Comparison of ENCODE assay signal across 28 cellular contexts in the genomic region with DNA sequence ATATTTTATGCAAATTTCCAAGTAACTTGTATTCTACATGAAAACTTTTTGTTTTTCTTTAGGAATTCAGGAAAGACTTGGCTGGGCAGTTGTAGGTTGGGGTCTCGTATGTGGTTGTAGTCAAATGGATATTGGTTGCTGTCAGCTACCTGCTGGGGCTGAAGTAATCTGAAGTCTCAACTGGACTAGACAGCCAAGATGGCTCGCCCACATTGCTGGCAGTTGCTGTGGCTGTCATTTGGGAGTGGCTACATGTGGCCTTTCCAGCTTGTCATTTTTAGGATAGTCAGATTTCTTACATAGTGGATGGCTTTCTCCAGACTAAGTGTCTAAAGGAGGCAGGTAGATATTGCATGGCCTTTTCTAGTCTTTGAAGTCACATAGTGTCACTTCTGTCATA.
"Had no signal": no experiment of that assay in that cellular context is flagged by ENCODE, and none has a peak within 500 bp of the region (broad histone marks: within the 10 kb centered on the region; RNA-seq: fewer than 3 reads in every experiment).

No MANE protein-coding gene starts in this region.

- H3K9me3 ChIP-seq: adrenal gland, body of pancreas, esophagus muscularis mucosa, gastroesophageal sphincter had no signal

- H3K4me1 ChIP-seq: foreskin keratinocyte had no signal

- DNase-seq: activated CD4-positive, alpha-beta memory T cell treated with anti-CD3 and anti-CD28 coated beads for 36 hours; activated CD4-positive, alpha-beta T cell treated with anti-CD3 and anti-CD28 coated beads for 36 hours; activated CD4-positive, CD25-positive, alpha-beta regulatory T cell; activated CD4-positive, CD25-positive, alpha-beta regulatory T cell treated with anti-CD3 and anti-CD28 coated beads, Interleukin-2, amount 50 U/mL, for 72 hours; activated CD8-positive, alpha-beta memory T cell treated with anti-CD3 and anti-CD28 coated beads, Interleukin-2, amount 10 ng/mL, durations not matched to agents 7 days and 5 days; activated CD8-positive, alpha-beta memory T cell treated with anti-CD3 and anti-CD28 coated beads, Interleukin-2, amount 50 U/mL, for 4 hours; activated CD8-positive, alpha-beta T cell treated with anti-CD3 and anti-CD28 coated beads, Interleukin-2, amount 10 ng/mL, durations not matched to agents 7 days and 5 days; activated effector memory CD4-positive, alpha-beta T cell treated with anti-CD3 and anti-CD28 coated beads, Interleukin-2, amount 50 U/mL, for 16 hours; activated naive CD4-positive, alpha-beta T cell treated with anti-CD3 and anti-CD28 coated beads for 36 hours; activated naive CD8-positive, alpha-beta T cell treated with anti-CD3 and anti-CD28 coated beads for 36 hours; activated naive CD8-positive, alpha-beta T cell treated with anti-CD3 and anti-CD28 coated beads, Interleukin-2, amount 50 U/mL, for 24 hours; activated T-cell treated with anti-CD3 and anti-CD28 coated beads, Interleukin-2, amount 50 U/mL, for 1 hour; activated T-cell treated with anti-CD3 and anti-CD28 coated beads, Interleukin-2, amount 50 U/mL, for 48 hours; aorta; effector memory CD4-positive, alpha-beta T cell; endodermal cell had no signal

- ATAC-seq: activated CD4-positive, alpha-beta T cell treated with anti-CD3 and anti-CD28 coated beads for 36 hours; activated CD8-positive, alpha-beta memory T cell treated with anti-CD3 and anti-CD28 coated beads, Interleukin-2, amount 10 ng/mL, durations not matched to agents 7 days and 5 days; activated CD8-positive, alpha-beta T cell treated with anti-CD3 and anti-CD28 coated beads, Interleukin-2, amount 10 ng/mL, durations not matched to agents 7 days and 5 days; activated naive CD8-positive, alpha-beta T cell treated with anti-CD3 and anti-CD28 coated beads, Interleukin-2, amount 50 U/mL, for 24 hours had no signal

- H3K36me3 ChIP-seq: adrenal gland, esophagus muscularis mucosa, gastroesophageal sphincter had no signal

- H3K9me3 Mint-ChIP-seq: activated CD4-positive, alpha-beta memory T cell treated with anti-CD3 and anti-CD28 coated beads for 36 hours; activated CD4-positive, alpha-beta T cell treated with anti-CD3 and anti-CD28 coated beads, Interleukin-2, amount 10 ng/mL, durations not matched to agents 24 days and 14 days; activated naive CD4-positive, alpha-beta T cell treated with anti-CD3 and anti-CD28 coated beads for 36 hours; activated naive CD4-positive, alpha-beta T cell treated with anti-CD3 and anti-CD28 coated beads, Interleukin-2, amount 50 U/mL, for 24 hours; activated naive CD8-positive, alpha-beta T cell treated with anti-CD3 and anti-CD28 coated beads for 36 hours; activated naive CD8-positive, alpha-beta T cell treated with anti-CD3 and anti-CD28 coated beads, Interleukin-2, amount 50 U/mL, for 24 hours; activated T-helper 1 cell treated with anti-CD3 and anti-CD28 coated beads, Interleukin-12 subunit alpha, Interleukin-12 subunit beta, Interleukin-2, Interleukin-4 antibody, amounts not matched to agents 30 ng/mL and 10 ng/mL and 1 ng/mL, durations not matched to agents 14 hours and 24 hours and 36 hours; dendritic cell treated with granulocyte-macrophage colony-stimulating factor and Interleukin-4, amounts not matched to agents 40 ng/mL and 50 ng/mL, for 4 days; endodermal cell had no signal

- H3K27me3 Mint-ChIP-seq: activated CD4-positive, alpha-beta memory T cell treated with anti-CD3 and anti-CD28 coated beads for 36 hours; activated CD4-positive, alpha-beta T cell treated with anti-CD3 and anti-CD28 coated beads for 36 hours; activated CD8-positive, alpha-beta memory T cell treated with anti-CD3 and anti-CD28 coated beads, Interleukin-2, amount 10 ng/mL, durations not matched to agents 7 days and 5 days; activated naive CD4-positive, alpha-beta T cell treated with anti-CD3 and anti-CD28 coated beads, Interleukin-2, amount 50 U/mL, for 24 hours; activated naive CD8-positive, alpha-beta T cell treated with anti-CD3 and anti-CD28 coated beads for 36 hours; activated naive CD8-positive, alpha-beta T cell treated with anti-CD3 and anti-CD28 coated beads, Interleukin-2, amount 50 U/mL, for 24 hours; dendritic cell treated with granulocyte-macrophage colony-stimulating factor and Interleukin-4, amounts not matched to agents 40 ng/mL and 50 ng/mL, for 4 days had no signal

- H3K4me3 Mint-ChIP-seq: activated CD4-positive, alpha-beta memory T cell treated with anti-CD3 and anti-CD28 coated beads for 36 hours; activated CD4-positive, alpha-beta T cell treated with anti-CD3 and anti-CD28 coated beads for 36 hours; activated CD4-positive, alpha-beta T cell treated with anti-CD3 and anti-CD28 coated beads, Interleukin-2, amount 10 ng/mL, durations not matched to agents 24 days and 14 days; activated CD8-positive, alpha-beta memory T cell treated with anti-CD3 and anti-CD28 coated beads, Interleukin-2, amount 10 ng/mL, durations not matched to agents 7 days and 5 days; activated CD8-positive, alpha-beta T cell treated with anti-CD3 and anti-CD28 coated beads, Interleukin-2, amount 10 ng/mL, durations not matched to agents 7 days and 5 days; activated naive CD4-positive, alpha-beta T cell treated with anti-CD3 and anti-CD28 coated beads for 36 hours; activated naive CD4-positive, alpha-beta T cell treated with anti-CD3 and anti-CD28 coated beads, Interleukin-2, amount 50 U/mL, for 24 hours; activated naive CD8-positive, alpha-beta T cell treated with anti-CD3 and anti-CD28 coated beads for 36 hours; activated naive CD8-positive, alpha-beta T cell treated with anti-CD3 and anti-CD28 coated beads, Interleukin-2, amount 50 U/mL, for 24 hours; activated T-helper 1 cell treated with anti-CD3 and anti-CD28 coated beads, Interleukin-12 subunit alpha, Interleukin-12 subunit beta, Interleukin-2, Interleukin-4 antibody, amounts not matched to agents 30 ng/mL and 10 ng/mL and 1 ng/mL, durations not matched to agents 14 hours and 24 hours and 36 hours; dendritic cell treated with granulocyte-macrophage colony-stimulating factor and Interleukin-4, amounts not matched to agents 40 ng/mL and 50 ng/mL, for 4 days; endodermal cell had no signal

- H3K27me3 ChIP-seq: adrenal gland, body of pancreas, dorsolateral prefrontal cortex, esophagus muscularis mucosa, gastroesophageal sphincter had no signal

- H3K4me3 ChIP-seq: adrenal gland, body of pancreas, coronary artery, esophagus muscularis mucosa, gastroesophageal sphincter had no signal

- H3K27ac ChIP-seq: adrenal gland, body of pancreas, coronary artery, dorsolateral prefrontal cortex, esophagus muscularis mucosa, foreskin keratinocyte, gastroesophageal sphincter had no signal

- H3K27ac Mint-ChIP-seq: activated CD4-positive, alpha-beta memory T cell treated with anti-CD3 and anti-CD28 coated beads for 36 hours; activated CD4-positive, alpha-beta T cell treated with anti-CD3 and anti-CD28 coated beads for 36 hours; activated CD4-positive, alpha-beta T cell treated with anti-CD3 and anti-CD28 coated beads, Interleukin-2, amount 10 ng/mL, durations not matched to agents 24 days and 14 days; activated CD8-positive, alpha-beta memory T cell treated with anti-CD3 and anti-CD28 coated beads, Interleukin-2, amount 10 ng/mL, durations not matched to agents 7 days and 5 days; activated CD8-positive, alpha-beta T cell treated with anti-CD3 and anti-CD28 coated beads, Interleukin-2, amount 10 ng/mL, durations not matched to agents 7 days and 5 days; activated naive CD4-positive, alpha-beta T cell treated with anti-CD3 and anti-CD28 coated beads for 36 hours; activated naive CD4-positive, alpha-beta T cell treated with anti-CD3 and anti-CD28 coated beads, Interleukin-2, amount 50 U/mL, for 24 hours; activated naive CD8-positive, alpha-beta T cell treated with anti-CD3 and anti-CD28 coated beads for 36 hours; activated naive CD8-positive, alpha-beta T cell treated with anti-CD3 and anti-CD28 coated beads, Interleukin-2, amount 50 U/mL, for 24 hours; activated T-helper 1 cell treated with anti-CD3 and anti-CD28 coated beads, Interleukin-12 subunit alpha, Interleukin-12 subunit beta, Interleukin-2, Interleukin-4 antibody, amounts not matched to agents 30 ng/mL and 10 ng/mL and 1 ng/mL, durations not matched to agents 14 hours and 24 hours and 36 hours; activated T-helper 2 cell treated with anti-CD3 and anti-CD28 coated beads, Interferon-gamma antibody, Interleukin-2, Interleukin-4, amounts not matched to agents 10 μg/mL and 5 μg/mL and 100 μg/mL, durations not matched to agents 14 hours and 24 hours and 36 hours; dendritic cell treated with granulocyte-macrophage colony-stimulating factor and Interleukin-4, amounts not matched to agents 40 ng/mL and 50 ng/mL, for 4 days; endodermal cell had no signal

- H3K36me3 Mint-ChIP-seq: activated CD4-positive, alpha-beta memory T cell treated with anti-CD3 and anti-CD28 coated beads for 36 hours; activated CD8-positive, alpha-beta memory T cell treated with anti-CD3 and anti-CD28 coated beads, Interleukin-2, amount 10 ng/mL, durations not matched to agents 7 days and 5 days; activated naive CD4-positive, alpha-beta T cell treated with anti-CD3 and anti-CD28 coated beads, Interleukin-2, amount 50 U/mL, for 24 hours; activated naive CD8-positive, alpha-beta T cell treated with anti-CD3 and anti-CD28 coated beads for 36 hours had no signal
